17 cellular contexts compared by ENCODE assay signal in the genomic region with DNA sequence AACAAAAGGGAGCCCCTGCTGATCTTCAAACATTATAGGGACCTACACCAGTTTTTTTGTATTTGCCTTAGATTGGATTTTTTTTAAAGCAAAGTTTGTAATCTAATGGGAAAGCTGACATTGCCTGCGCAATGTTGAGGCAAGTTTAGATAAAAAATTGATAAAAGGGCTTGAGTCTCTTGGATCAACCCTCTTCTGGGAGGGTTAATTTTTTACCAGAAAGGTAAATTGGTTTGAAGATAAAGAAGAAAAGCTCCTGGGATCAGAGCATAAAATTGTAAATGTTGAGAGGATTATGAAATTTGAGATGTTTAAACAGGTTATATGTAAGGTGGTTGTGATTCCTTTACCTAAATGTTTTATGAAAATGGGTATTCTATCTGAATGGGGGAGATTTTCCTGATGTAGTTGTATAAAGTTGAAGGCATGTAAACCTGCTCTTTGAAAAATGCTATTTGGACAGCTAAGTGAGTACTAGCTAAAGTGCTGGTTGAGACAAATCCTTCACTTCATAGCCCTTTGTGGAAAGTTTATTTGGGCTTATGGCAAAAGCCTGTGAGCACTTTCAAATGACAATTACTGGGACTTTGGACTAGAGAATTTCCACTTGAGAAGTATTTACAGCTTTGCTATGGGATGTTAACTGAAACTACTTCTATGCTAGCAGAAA. TPM values are rescaled to one million over a fixed set of nuclear protein-coding genes. Genes with fewer than 3 reads are reported as not detected.
DNase-seq lines count a peak whose midpoint lies in the region; ATAC-seq, FAIRE-seq and TF ChIP-seq lines count a peak whose summit lies in the region.
"Had no signal": no experiment of that assay in that cellular context is flagged by ENCODE, and none has a peak within 500 bp of the region (broad histone marks: within the 10 kb centered on the region; RNA-seq: fewer than 3 reads in every experiment).

No MANE protein-coding gene starts in this region.

- no peaks in the 10 kb centered on the region for H4K20me1 ChIP-seq in HepG2 (ENCODE audit: insufficient read depth, low read length)
- H4K20me1 ChIP-seq: BLaER1 treated with 17β-estradiol and CSF1 and Interleukin-3, amounts not matched to agents 10 nM and 100 nM had no signal

- peak overlapping the region in 2 of 3 experiments; percentile 47 to 55; a peak in 3 of 6 replicates for H3K4me3 ChIP-seq in HepG2 (replicated peaks in 1 of 3; ENCODE audit: insufficient read depth in 1 of 3, low read depth in 2 of 3, low read length in 3 of 3)
- H3K4me3 ChIP-seq in stomach: no peak overlapping the region
- H3K4me3 ChIP-seq: BLaER1 treated with 17β-estradiol and CSF1 and Interleukin-3, amounts not matched to agents 10 nM and 100 nM had no signal

- H3K27ac Mint-ChIP-seq in activated CD4-positive, alpha-beta T cell treated with anti-CD3 and anti-CD28 coated beads, Interleukin-2, amount 10 ng/mL, durations not matched to agents 7 days and 5 days: no peak overlapping the region
- H3K27ac Mint-ChIP-seq in activated CD4-positive, alpha-beta memory T cell treated with anti-CD3 and anti-CD28 coated beads, Interleukin-2, amount 10 ng/mL, durations not matched to agents 7 days and 5 days: no peak overlapping the region

- H3K36me3 ChIP-seq in HepG2 (replicated peaks in 1 of 2; ENCODE audit: control insufficient read depth in 1 of 2, insufficient read depth in 2 of 2, low read length in 2 of 2) (no peaks in the 10 kb centered on the region), stomach (no peaks in the 10 kb centered on the region)
- H3K36me3 ChIP-seq: BLaER1 treated with 17β-estradiol and CSF1 and Interleukin-3, amounts not matched to agents 10 nM and 100 nM had no signal

- no peak for TF ChIP-seq RAD21 in HepG2 (CRISPR knock-in tag; IDR thresholded peaks at IDR 0.05)

- peak; percentile 86 for ATAC-seq in HepG2

- H3K36me3 Mint-ChIP-seq in activated CD4-positive, alpha-beta T cell treated with anti-CD3 and anti-CD28 coated beads, Interleukin-2, amount 10 ng/mL, durations not matched to agents 7 days and 5 days (ENCODE audit: low read depth): no peaks in the 10 kb centered on the region
- H3K36me3 Mint-ChIP-seq in activated CD4-positive, alpha-beta memory T cell treated with anti-CD3 and anti-CD28 coated beads, Interleukin-2, amount 10 ng/mL, durations not matched to agents 7 days and 5 days (ENCODE audit: low read depth): no peaks in the 10 kb centered on the region

- intact Hi-C loops in HepG2 (cut with micrococcal nuclease; ENCODE audit: unreplicated experiment): loop anchor here (1.0 to 5.0 kb wide), 7 partner anchors 55 to 373 kb away; partner anchors contain the start of genes UGT2A3 and UGT2B7
- intact Hi-C loops in stomach (cut with DNase I; ENCODE audit: low total_unique reads): no loop called here

- BruUV-seq in HepG2 (replicated peaks; lab: Mats Ljungman, UMichigan): TSS peak; percentile 91

- H3K79me2 ChIP-seq in HepG2 (ENCODE audit: insufficient read depth, low read length): no peaks in the 10 kb centered on the region

- TF ChIP-seq EP300 in HepG2 (IDR thresholded peaks at IDR 0.05; ENCODE audit: low read depth in 2 of 2, low read length in 2 of 2) (peak in 1 of 2 experiments; percentile 90; a peak in 2 of 4 replicates), HepG2 (CRISPR knock-in tag; IDR thresholded peaks at IDR 0.05; ENCODE audit: borderline replicate concordance) (no peak), stomach (IDR thresholded peaks at IDR 0.05) (no peak)

- no peak overlapping the region for H2AFZ ChIP-seq in HepG2 (ENCODE audit: low read length)

- H3K4me1 ChIP-seq in HepG2 (ENCODE audit: insufficient read depth, low read length) (peaks cover 60% of the 10 kb centered on the region), stomach (peaks cover 0 to 16% (median 13%) of the 10 kb centered on the region in 4 donors)
- H3K4me1 ChIP-seq: BLaER1 treated with 17β-estradiol and CSF1 and Interleukin-3, amounts not matched to agents 10 nM and 100 nM had no signal

- WGBS in HepG2 (ENCODE audit: low lambda C conversion rate): 3% methylated on average over 1 of the region's 1 CpG
- 26 to 38% (median 34%) methylated on average over 1 of the region's 1 CpG for WGBS in stomach, 5 donors

- FAIRE-seq in HepG2 (lab: Jason Lieb, UNC): peak; percentile 44
- FAIRE-seq: G401.6, GM12892, RCC 7860 had no signal

- H3K9me3 ChIP-seq in HepG2 (ENCODE audit: low read length): peaks cover 6% of the 10 kb centered on the region; the same call in 1 of the 2 replicates
- no peaks in the 10 kb centered on the region for H3K9me3 ChIP-seq in stomach
- H3K9me3 ChIP-seq: BLaER1 treated with 17β-estradiol and CSF1 and Interleukin-3, amounts not matched to agents 10 nM and 100 nM had no signal

- POLR2A ChIA-PET in HepG2 (lab: Yijun Ruan, JAX): interaction anchor here (0.8 to 3.5 kb wide), 19 partner anchors 8 to 224 kb away, joined by 3 to 39 read pairs (median 6); partner anchors contain the start of genes UGT2A3, UGT2B10 and UGT2B7
- POLR2A ChIA-PET in activated CD4-positive, alpha-beta T cell treated with anti-CD3 and anti-CD28 coated beads, Interleukin-2, amount 10 ng/mL, durations not matched to agents 7 days and 5 days (lab: Charles Lee): no interaction called here
- POLR2A ChIA-PET in activated CD4-positive, alpha-beta memory T cell treated with anti-CD3 and anti-CD28 coated beads, Interleukin-2, amount 10 ng/mL, durations not matched to agents 7 days and 5 days (lab: Charles Lee): no interaction called here

- no peaks in the 10 kb centered on the region for H3K27me3 ChIP-seq in HepG2 (ENCODE audit: control insufficient read depth in 1 of 2, insufficient read depth in 2 of 2, low read length in 2 of 2)
- H3K27me3 ChIP-seq in stomach: no peaks in the 10 kb centered on the region
- H3K27me3 ChIP-seq: BLaER1 treated with 17β-estradiol and CSF1 and Interleukin-3, amounts not matched to agents 10 nM and 100 nM had no signal

- DNase-seq in HT-29 (ENCODE audit: low spot score): peak; percentile 12
- peak; percentile 91 for DNase-seq in HepG2 (ENCODE audit: low spot score)
- no peak for DNase-seq in stomach
- no peak for DNase-seq in activated CD4-positive, alpha-beta T cell treated with anti-CD3 and anti-CD28 coated beads, Interleukin-2, amount 10 ng/mL, durations not matched to agents 7 days and 5 days
- DNase-seq in NK-92 treated with Interleukin-12 subunit alpha and Interleukin-12 subunit beta, amount 100 ng/mL, for 24 hours (lab: John Stamatoyannopoulos, UW): no peak
- no peak for DNase-seq in activated gamma-delta T cell treated with Interleukin-2 at 50 U/mL for 16 hours
- no peak for DNase-seq in activated CD4-positive, alpha-beta memory T cell treated with anti-CD3 and anti-CD28 coated beads, Interleukin-2, amount 10 ng/mL, durations not matched to agents 7 days and 5 days
- DNase-seq: DMS79 treated with DMSO at 0.1 percent for 48 hours, NCI-H1436 treated with DMSO at 0.1 percent for 48 hours, NCI-H2107, NCI-H748 treated with DMSO at 0.1 percent for 48 hours, SIG-M5 had no signal

- TF ChIP-seq POLR2A in HepG2 (IDR thresholded peaks at IDR 0.05; ENCODE audit: insufficient read depth in 1 of 2, low read depth in 2 of 2, low read length in 2 of 2): no peak; a peak in 1 of 4 replicates
- TF ChIP-seq POLR2A in stomach (IDR thresholded peaks at IDR 0.05): no peak

- peak overlapping the region; percentile 81 for H3K4me2 ChIP-seq in HepG2 (ENCODE audit: low read depth, low read length)
- H3K4me2 ChIP-seq: BLaER1 treated with 17β-estradiol and CSF1 and Interleukin-3, amounts not matched to agents 10 nM and 100 nM had no signal

- no peaks in the 10 kb centered on the region for H3K4me1 Mint-ChIP-seq in activated CD4-positive, alpha-beta T cell treated with anti-CD3 and anti-CD28 coated beads, Interleukin-2, amount 10 ng/mL, durations not matched to agents 7 days and 5 days
- H3K4me1 Mint-ChIP-seq in activated CD4-positive, alpha-beta memory T cell treated with anti-CD3 and anti-CD28 coated beads, Interleukin-2, amount 10 ng/mL, durations not matched to agents 7 days and 5 days: no peaks in the 10 kb centered on the region

- H3K4me3 Mint-ChIP-seq in activated CD4-positive, alpha-beta T cell treated with anti-CD3 and anti-CD28 coated beads, Interleukin-2, amount 10 ng/mL, durations not matched to agents 7 days and 5 days: no peak overlapping the region
- H3K4me3 Mint-ChIP-seq in activated CD4-positive, alpha-beta memory T cell treated with anti-CD3 and anti-CD28 coated beads, Interleukin-2, amount 10 ng/mL, durations not matched to agents 7 days and 5 days: no peak overlapping the region

- peak overlapping the region; percentile 70 for H3K9ac ChIP-seq in HepG2 (ENCODE audit: insufficient read depth, low read depth, low read length)
- H3K9ac ChIP-seq: BLaER1 treated with 17β-estradiol and CSF1 and Interleukin-3, amounts not matched to agents 10 nM and 100 nM had no signal

- no peaks in the 10 kb centered on the region for H3K9me3 Mint-ChIP-seq in activated CD4-positive, alpha-beta T cell treated with anti-CD3 and anti-CD28 coated beads, Interleukin-2, amount 10 ng/mL, durations not matched to agents 7 days and 5 days
- no peaks in the 10 kb centered on the region for H3K9me3 Mint-ChIP-seq in activated CD4-positive, alpha-beta memory T cell treated with anti-CD3 and anti-CD28 coated beads, Interleukin-2, amount 10 ng/mL, durations not matched to agents 7 days and 5 days

- H3K27ac ChIP-seq in VCaP (peak overlapping the region; percentile 13; the same call in 1 of the 2 replicates), HepG2 (ENCODE audit: extremely low read length, insufficient read depth, low read length) (peak overlapping the region; percentile 85), stomach (peak overlapping the region in 4 of 5 donors; percentile 30 to 71 (median 60))
- H3K27ac ChIP-seq: BLaER1 treated with 17β-estradiol and CSF1 and Interleukin-3, amounts not matched to agents 10 nM and 100 nM had no signal

- CTCF ChIA-PET in HepG2 (lab: Yijun Ruan, JAX; ENCODE audit: low intra/inter-chr PET ratio, low total read pairs): no interaction called here
- CTCF ChIA-PET in activated CD4-positive, alpha-beta T cell treated with anti-CD3 and anti-CD28 coated beads, Interleukin-2, amount 10 ng/mL, durations not matched to agents 7 days and 5 days (lab: Charles Lee): no interaction called here
- CTCF ChIA-PET in activated CD4-positive, alpha-beta memory T cell treated with anti-CD3 and anti-CD28 coated beads, Interleukin-2, amount 10 ng/mL, durations not matched to agents 7 days and 5 days (lab: Charles Lee): no interaction called here

- TF ChIP-seq CTCF in VCaP (conservative IDR thresholded peaks at IDR 0.05): no peak
- no peak for TF ChIP-seq CTCF in HepG2 (CRISPR knock-in tag; IDR thresholded peaks at IDR 0.05)
- no peak for TF ChIP-seq CTCF in stomach (IDR thresholded peaks at IDR 0.05)

- in situ Hi-C loops in HepG2 (cut with HindIII; ENCODE audit: extremely low pct_ligation_motif_present, low pct_unique_long_range_greater_than_20kb): no loop called here

- no peaks in the 10 kb centered on the region for H3K27me3 Mint-ChIP-seq in activated CD4-positive, alpha-beta T cell treated with anti-CD3 and anti-CD28 coated beads, Interleukin-2, amount 10 ng/mL, durations not matched to agents 7 days and 5 days
- H3K27me3 Mint-ChIP-seq in activated CD4-positive, alpha-beta memory T cell treated with anti-CD3 and anti-CD28 coated beads, Interleukin-2, amount 10 ng/mL, durations not matched to agents 7 days and 5 days: no peaks in the 10 kb centered on the region

RNA-seq across cellular contexts. Expression of gene UGT2B10, which starts 56.1 kb away (rescaled TPM):
- 0.25 TPM in 1 of 2 replicates, not detected in the other for total RNA-seq in HT-29 (2014; rRNA removed; shearing (Covaris generic))
- total RNA-seq in HepG2 (2016; rRNA removed; fragmentation: Illumina TruSeq; extraction: Trizol): 97.8 and 148 TPM in 2 replicates
- 15.3 and 17.7 TPM in 2 replicates for total RNA-seq in HepG2 (2016; cell fraction: cytosol; rRNA removed; fragmentation: Illumina TruSeq; extraction: Trizol; ENCODE audit: low read depth)
- 92.7 and 152 TPM in 2 replicates for total RNA-seq in HepG2 (2016; cell fraction: insoluble cytoplasmic fraction; rRNA removed; fragmentation: Illumina TruSeq; extraction: Trizol)
- 26.7 and 33.6 TPM in 2 replicates for total RNA-seq in HepG2 (2016; cell fraction: membrane; rRNA removed; fragmentation: Illumina TruSeq; extraction: Trizol)
- 153 and 169 TPM in 2 replicates for total RNA-seq in HepG2 (2016; cell fraction: nucleus; rRNA removed; fragmentation: Illumina TruSeq; extraction: Trizol)
- polyA plus RNA-seq in HepG2 (2011; rRNA removed): 91.0 and 107 TPM in 2 replicates
- polyA plus RNA-seq in HepG2 (2011; cell fraction: cytosol; rRNA removed): 39.2 and 66.4 TPM in 2 replicates
- 19.4 and 24.1 TPM in 2 replicates for polyA plus RNA-seq in HepG2 (2011; cell fraction: nucleus; rRNA removed)
- 80.3 and 161 TPM in 2 replicates for polyA plus RNA-seq in HepG2 (2012)
- 11.1 and 12.7 TPM in 2 replicates for polyA plus RNA-seq in HepG2 (2016; cell fraction: cytosol; fragmentation: Illumina TruSeq; extraction: Trizol; ENCODE audit: low read depth)
- 69.0 and 73.3 TPM in 2 replicates for polyA plus RNA-seq in HepG2 (2016; cell fraction: insoluble cytoplasmic fraction; fragmentation: Illumina TruSeq; extraction: Trizol; ENCODE audit: low read depth)
- polyA plus RNA-seq in HepG2 (2016; cell fraction: membrane; fragmentation: Illumina TruSeq; extraction: Trizol; ENCODE audit: low read depth): 16.2 and 17.4 TPM in 2 replicates
- 140 and 147 TPM in 2 replicates for polyA plus RNA-seq in HepG2 (2016; cell fraction: nucleus; fragmentation: Illumina TruSeq; extraction: Trizol; ENCODE audit: insufficient read depth, low read depth)
- 30.3 TPM in 1 of 2 replicates, not detected in the other for polyA minus RNA-seq in HepG2 (2011; rRNA and poly(A)+ RNA removed; ENCODE audit: low replicate concordance)
- polyA minus RNA-seq in HepG2 (2011; cell fraction: cytosol; rRNA and poly(A)+ RNA removed): 54.0 and 68.5 TPM in 2 replicates
- 109 and 125 TPM in 2 replicates for polyA minus RNA-seq in HepG2 (2011; cell fraction: nucleus; rRNA and poly(A)+ RNA removed)
- under 1 TPM in 1 of 5 donors, not detected in 4; 0.29 TPM for total RNA-seq in stomach
- not detected for polyA plus RNA-seq in stomach
- not detected for total RNA-seq in activated CD4-positive, alpha-beta T cell treated with anti-CD3 and anti-CD28 coated beads, Interleukin-2, amount 10 ng/mL, durations not matched to agents 7 days and 5 days
- not detected for total RNA-seq in activated CD4-positive, alpha-beta memory T cell treated with anti-CD3 and anti-CD28 coated beads, Interleukin-2, amount 10 ng/mL, durations not matched to agents 7 days and 5 days

Comparison
In these comparisons a context has a peak if more than half of its experiments do, and no peak if none do; other contexts are left out.
1. DNase-seq: peak in HT-29 (single experiment) and HepG2 (single experiment); none in stomach (single experiment), activated CD4-positive, alpha-beta T cell treated with anti-CD3 and anti-CD28 coated beads, Interleukin-2, amount 10 ng/mL, durations not matched to agents 7 days and 5 days (single experiment), NK-92 treated with Interleukin-12 subunit alpha and Interleukin-12 subunit beta, amount 100 ng/mL, for 24 hours (single experiment), activated gamma-delta T cell treated with Interleukin-2 at 50 U/mL for 16 hours (single experiment) and activated CD4-positive, alpha-beta memory T cell treated with anti-CD3 and anti-CD28 coated beads, Interleukin-2, amount 10 ng/mL, durations not matched to agents 7 days and 5 days (single experiment).
2. H3K27ac ChIP-seq: peak in every context shown above with its lines; median percentile 85 in HepG2; 60 in stomach; 13 in VCaP.
3. H3K4me3 ChIP-seq: peak in HepG2 (2 of 3); none in stomach (0 of 4).
4. RNA of gene UGT2B10, which starts 56.1 kb away (total RNA-seq): 15.3 to 169 TPM in HepG2; 0.25 TPM in HT-29, 0.29 TPM in stomach, not detected in activated CD4-positive, alpha-beta T cell treated with anti-CD3 and anti-CD28 coated beads, Interleukin-2, amount 10 ng/mL, durations not matched to agents 7 days and 5 days and not detected in activated CD4-positive, alpha-beta memory T cell treated with anti-CD3 and anti-CD28 coated beads, Interleukin-2, amount 10 ng/mL, durations not matched to agents 7 days and 5 days; every median in the first group is over 10 times any median in the second.